Comparison of ENCODE assay signal across 24 cellular contexts in the genomic region with DNA sequence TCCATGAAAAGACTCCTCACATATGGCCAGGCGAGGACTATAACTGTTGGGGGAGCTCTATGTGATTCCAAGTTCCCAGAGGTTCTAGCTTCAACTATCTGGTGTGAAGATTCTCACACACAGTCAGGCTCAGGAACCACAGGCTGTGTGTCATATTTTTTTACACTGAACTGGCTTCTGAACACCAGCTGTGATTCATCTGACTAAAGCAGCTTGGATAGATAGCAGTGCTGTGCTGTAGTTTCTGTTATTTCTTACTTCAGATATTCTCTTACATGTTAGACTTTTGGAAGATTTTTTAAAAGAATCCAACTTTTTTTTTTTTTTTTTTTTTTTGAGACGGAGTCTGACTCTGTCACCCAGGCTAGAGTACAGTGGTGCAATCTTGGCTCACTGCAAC.
A peak's percentile ranks its signal among the peaks of the same experiment; 100 is the strongest.
DNase-seq lines count a peak whose midpoint lies in the region; TF ChIP-seq lines count a peak whose summit lies in the region.
"Had no signal": no experiment of that assay in that cellular context is flagged by ENCODE, and none has a peak within 500 bp of the region (broad histone marks: within the 10 kb centered on the region; RNA-seq: fewer than 3 reads in every experiment).

No MANE protein-coding gene starts in this region.

- H3K27me3 Mint-ChIP-seq in HFFc6 (ENCODE audit: insufficient read depth), result no peaks in the 10 kb centered on the region
- H3K27me3 Mint-ChIP-seq in activated naive CD4-positive, alpha-beta T cell treated with anti-CD3 and anti-CD28 coated beads for 36 hours (ENCODE audit: low read depth), result peaks cover 3% of the 10 kb centered on the region
- H3K27me3 Mint-ChIP-seq: activated CD8-positive, alpha-beta T cell treated with anti-CD3 and anti-CD28 coated beads for 36 hours; memory B cell had no signal

- peaks cover 12% of the 10 kb centered on the region for H3K4me1 Mint-ChIP-seq in HFFc6 (ENCODE audit: low read depth)
- no peaks in the 10 kb centered on the region for H3K4me1 Mint-ChIP-seq in activated naive CD4-positive, alpha-beta T cell treated with anti-CD3 and anti-CD28 coated beads for 36 hours (ENCODE audit: low read depth)
- H3K4me1 Mint-ChIP-seq: memory B cell, naive B cell had no signal

- H3K4me3 Mint-ChIP-seq in HFFc6, result no peak overlapping the region
- no peak overlapping the region for H3K4me3 Mint-ChIP-seq in activated naive CD4-positive, alpha-beta T cell treated with anti-CD3 and anti-CD28 coated beads for 36 hours
- H3K4me3 Mint-ChIP-seq: activated CD8-positive, alpha-beta T cell treated with anti-CD3 and anti-CD28 coated beads for 36 hours; activated T-cell treated with anti-CD3 and anti-CD28 coated beads, Interleukin-2, amount 50 U/mL, for 4 hours; memory B cell; naive B cell had no signal

- peak overlapping the region; percentile 32; the same call in 1 of the 2 replicates for H3K27ac Mint-ChIP-seq in HFFc6
- H3K27ac Mint-ChIP-seq in activated naive CD4-positive, alpha-beta T cell treated with anti-CD3 and anti-CD28 coated beads for 36 hours, result no peak overlapping the region
- H3K27ac Mint-ChIP-seq: activated CD8-positive, alpha-beta T cell treated with anti-CD3 and anti-CD28 coated beads for 36 hours; memory B cell had no signal

- H3K4me3 ChIP-seq in AG10803 (ENCODE audit: low read length) (no peak overlapping the region), astrocyte of the spinal cord (ENCODE audit: low read depth, low read length) (no peak overlapping the region)
- H3K4me3 ChIP-seq: upper lobe of left lung had no signal

- peaks cover 13% of the 10 kb centered on the region for H3K36me3 Mint-ChIP-seq in HFFc6 (ENCODE audit: low read depth)
- H3K36me3 Mint-ChIP-seq in activated naive CD4-positive, alpha-beta T cell treated with anti-CD3 and anti-CD28 coated beads for 36 hours (ENCODE audit: low read depth), result no peaks in the 10 kb centered on the region
- H3K36me3 Mint-ChIP-seq: memory B cell had no signal

- intact Hi-C loops in head of caudate nucleus (cut with DNase I), result no loop called here
- intact Hi-C loops in activated naive CD4-positive, alpha-beta T cell treated with anti-CD3 and anti-CD28 coated beads for 36 hours (cut with micrococcal nuclease), result no loop called here

- peaks cover 18% of the 10 kb centered on the region for H3K9me3 Mint-ChIP-seq in HFFc6
- peaks cover 11% of the 10 kb centered on the region for H3K9me3 Mint-ChIP-seq in activated naive CD4-positive, alpha-beta T cell treated with anti-CD3 and anti-CD28 coated beads for 36 hours

- in situ Hi-C loops in astrocyte of the spinal cord (cut with HindIII; ENCODE audit: low sequenced_read_pairs), result no loop called here

- DNase-seq in AG10803 (ENCODE audit: low read depth), result peak; percentile 44
- peak; percentile 48 for DNase-seq in HFFc6
- peak; percentile 23 for DNase-seq in astrocyte of the spinal cord (ENCODE audit: low read depth, low spot score)
- peak; percentile 8 for DNase-seq in glomerular visceral epithelial cell (ENCODE audit: extremely low spot score)
- DNase-seq in head of caudate nucleus, result no peak
- no peak for DNase-seq in stimulated activated naive CD4-positive, alpha-beta T cell (lab: John Stamatoyannopoulos, UW)
- DNase-seq in T1000 (lab: John Stamatoyannopoulos, UW), result no peak
- DNase-seq in activated naive CD4-positive, alpha-beta T cell treated with anti-CD3 and anti-CD28 coated beads for 36 hours, result no peak
- DNase-seq: activated CD4-positive, CD25-positive, alpha-beta regulatory T cell treated with anti-CD3 and anti-CD28 coated beads, Interleukin-2, amount 50 U/mL, for 72 hours; activated CD8-positive, alpha-beta T cell treated with anti-CD3 and anti-CD28 coated beads for 36 hours; activated naive CD4-positive, alpha-beta T cell; activated T-cell treated with anti-CD3 and anti-CD28 coated beads, Interleukin-2, amount 50 U/mL, for 4 hours; amygdala; C1 segment of cervical spinal cord; KG1; left cardiac atrium; naive B cell; NCI-H1694; NCI-H2171 treated with DMSO at 0.1 percent for 48 hours; NCI-H69; occipital lobe; right cardiac atrium; upper lobe of left lung had no signal

- CTCF ChIA-PET in activated naive CD4-positive, alpha-beta T cell treated with anti-CD3 and anti-CD28 coated beads for 36 hours (lab: Charles Lee), result interaction anchor here (0.6 kb wide), 1 partner anchor 273 kb away, joined by 3 read pairs; no protein-coding TSS in a partner anchor

- no peak for TF ChIP-seq CTCF in AG10803 (conservative IDR thresholded peaks at IDR 0.05; ENCODE audit: low read length)
- no peak for TF ChIP-seq CTCF in HFFc6 (IDR thresholded peaks at IDR 0.05)
- TF ChIP-seq CTCF in astrocyte of the spinal cord (IDR thresholded peaks at IDR 0.05; ENCODE audit: low read depth, low read length), result no peak

Comparison
In these comparisons a context has a peak if more than half of its experiments do, and no peak if none do; other contexts are left out.
1. DNase-seq: peak in AG10803 (single experiment), HFFc6 (single experiment), astrocyte of the spinal cord (single experiment) and glomerular visceral epithelial cell (single experiment); none in head of caudate nucleus (0 of 42), stimulated activated naive CD4-positive, alpha-beta T cell (0 of 6), T1000 (single experiment) and activated naive CD4-positive, alpha-beta T cell treated with anti-CD3 and anti-CD28 coated beads for 36 hours (single experiment).